In the genomic region with DNA sequence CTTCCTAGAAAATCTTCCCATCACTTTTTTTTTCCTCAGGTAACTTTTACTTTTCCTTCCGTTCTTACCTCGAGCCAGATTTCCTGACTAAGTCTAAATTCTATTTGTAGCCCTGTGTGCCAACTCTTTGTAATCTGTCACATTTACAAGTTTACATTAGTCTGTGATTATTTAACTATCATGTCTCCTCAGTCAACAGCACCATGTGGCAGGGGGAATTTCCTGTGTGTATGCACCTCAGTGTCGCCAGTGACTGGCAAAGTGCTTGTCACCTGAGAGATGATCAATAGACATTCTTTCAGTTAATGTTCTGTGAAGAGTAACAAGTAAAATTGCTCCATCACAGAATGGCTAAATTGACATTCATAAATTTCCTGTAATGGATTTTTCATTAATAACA, we compare ENCODE assay signal across 28 cellular contexts.
"Had no signal": no experiment of that assay in that cellular context is flagged by ENCODE, and none has a peak within 500 bp of the region (broad histone marks: within the 10 kb centered on the region; RNA-seq: fewer than 3 reads in every experiment).

No MANE protein-coding gene starts in this region.

- H3K27me3 Mint-ChIP-seq: activated naive CD4-positive, alpha-beta T cell treated with anti-CD3 and anti-CD28 coated beads, Interleukin-2, amount 50 U/mL, for 24 hours had no signal

- H3K36me3 Mint-ChIP-seq: activated naive CD4-positive, alpha-beta T cell treated with anti-CD3 and anti-CD28 coated beads, Interleukin-2, amount 50 U/mL, for 24 hours; WTC11 had no signal

- H3K4me3 ChIP-seq: breast epithelium, colonic mucosa, Peyer's patch, SJCRH30 had no signal

- H3K4me1 ChIP-seq: breast epithelium, colonic mucosa, Peyer's patch, SJCRH30 had no signal

- H3K4me1 Mint-ChIP-seq: activated naive CD4-positive, alpha-beta T cell treated with anti-CD3 and anti-CD28 coated beads, Interleukin-2, amount 50 U/mL, for 24 hours had no signal

- H3K36me3 ChIP-seq: breast epithelium, colonic mucosa, Peyer's patch, SJCRH30 had no signal

- H3K9me3 Mint-ChIP-seq: activated naive CD4-positive, alpha-beta T cell treated with anti-CD3 and anti-CD28 coated beads, Interleukin-2, amount 50 U/mL, for 24 hours had no signal

- H3K4me3 Mint-ChIP-seq: activated CD8-positive, alpha-beta T cell treated with anti-CD3 and anti-CD28 coated beads, Interleukin-2, amount 10 ng/mL, durations not matched to agents 7 days and 5 days; activated naive CD4-positive, alpha-beta T cell treated with anti-CD3 and anti-CD28 coated beads, Interleukin-2, amount 50 U/mL, for 24 hours; WTC11 had no signal

- ATAC-seq: activated CD8-positive, alpha-beta T cell treated with anti-CD3 and anti-CD28 coated beads, Interleukin-2, amount 10 ng/mL, durations not matched to agents 7 days and 5 days; SK-N-SH treated with all-trans-retinoic acid at 6 μM for 48 hours; WTC11 had no signal

- H3K9me3 ChIP-seq: breast epithelium, colonic mucosa, Peyer's patch, SJCRH30 had no signal

- H3K27ac Mint-ChIP-seq: activated CD8-positive, alpha-beta T cell treated with anti-CD3 and anti-CD28 coated beads, Interleukin-2, amount 10 ng/mL, durations not matched to agents 7 days and 5 days; activated naive CD4-positive, alpha-beta T cell treated with anti-CD3 and anti-CD28 coated beads, Interleukin-2, amount 50 U/mL, for 24 hours; WTC11 had no signal

- DNase-seq: activated CD4-positive, alpha-beta T cell treated with anti-CD3 and anti-CD28 coated beads for 48 hours; activated CD4-positive, alpha-beta T cell treated with anti-CD3 and anti-CD28 coated beads, Interleukin-2, amount 50 U/mL, for 4 hours; activated CD4-positive, CD25-positive, alpha-beta regulatory T cell treated with anti-CD3 and anti-CD28 coated beads, Interleukin-2, amount 50 U/mL, for 72 hours; activated CD8-positive, alpha-beta memory T cell treated with anti-CD3 and anti-CD28 coated beads, Interleukin-2, amount 50 U/mL, for 48 hours; activated CD8-positive, alpha-beta T cell treated with anti-CD3 and anti-CD28 coated beads, Interleukin-2, amount 10 ng/mL, durations not matched to agents 7 days and 5 days; activated effector memory CD4-positive, alpha-beta T cell treated with Interleukin-2 at 50 U/mL for 16 hours; activated naive CD4-positive, alpha-beta T cell; activated T-cell treated with anti-CD3 and anti-CD28 coated beads, Interleukin-2, amount 50 U/mL, for 1 hour; aorta; caudate nucleus; colonic mucosa; MM.1S; NCI-H1105; NCI-H1694; NCI-H2029; NCI-H510A treated with DMSO at 0.1 percent for 48 hours; NCI-H69; NK-92 treated with Interleukin-12 subunit alpha and Interleukin-12 subunit beta, amount 100 ng/mL, for 24 hours; OCI-M1; Peyer's patch; Right ventricle myocardium superior; SJCRH30; SW 1271 had no signal

- H3K27ac ChIP-seq: breast epithelium, colonic mucosa, Peyer's patch, RWPE1, SJCRH30 had no signal

- H3K27me3 ChIP-seq: breast epithelium, colonic mucosa, Peyer's patch, SJCRH30 had no signal
